Comparison of ENCODE assay signal across 12 cellular contexts in genomic region chr5:93162201-93162654, GRCh38.
A peak's percentile ranks its signal among the peaks of the same experiment; 100 is the strongest.
DNase-seq lines count a peak whose midpoint lies in the region; FAIRE-seq and TF ChIP-seq lines count a peak whose summit lies in the region.
"Had no signal": no experiment of that assay in that cellular context is flagged by ENCODE, and none has a peak within 500 bp of the region (broad histone marks: within the 10 kb centered on the region; RNA-seq: fewer than 3 reads in every experiment).

No MANE protein-coding gene starts in this region.

- H3K27ac ChIP-seq in astrocyte (ENCODE audit: low read depth, low read length): peak overlapping the region; percentile 95
- peak overlapping the region; percentile 50 for H3K27ac ChIP-seq in suprapubic skin
- H3K27ac ChIP-seq in MM.1S (ENCODE audit: low read length): no peak overlapping the region
- H3K27ac ChIP-seq: KMS-11, parathyroid adenoma had no signal

- H3K9ac ChIP-seq in astrocyte (ENCODE audit: low read length) (peak overlapping the region; percentile 78), MM.1S (ENCODE audit: low read length) (no peak overlapping the region)
- H3K9ac ChIP-seq: KMS-11, parathyroid adenoma had no signal

- H3K79me2 ChIP-seq in astrocyte (ENCODE audit: insufficient read depth, low read length): no peaks in the 10 kb centered on the region
- H3K79me2 ChIP-seq in MM.1S (ENCODE audit: low read length): no peaks in the 10 kb centered on the region
- H3K79me2 ChIP-seq: parathyroid adenoma had no signal

- H3K4me3 Mint-ChIP-seq in astrocyte (ENCODE audit: unreplicated experiment): peak overlapping the region; percentile 31
- no peak overlapping the region for H3K4me3 Mint-ChIP-seq in activated T-cell treated with anti-CD3 and anti-CD28 coated beads, Interleukin-2, amount 50 U/mL, for 24 hours

- H3K27me3 ChIP-seq in astrocyte (ENCODE audit: insufficient read depth, low read length) (no peaks in the 10 kb centered on the region), suprapubic skin (no peaks in the 10 kb centered on the region), MM.1S (replicated peaks; ENCODE audit: insufficient read depth, low read length) (no peaks in the 10 kb centered on the region)

- H2AFZ ChIP-seq in astrocyte (ENCODE audit: low read depth, low read length): peak overlapping the region; percentile 53
- no peak overlapping the region for H2AFZ ChIP-seq in MM.1S (ENCODE audit: low read length)
- H2AFZ ChIP-seq: parathyroid adenoma had no signal

- peak; percentile 50 for FAIRE-seq in astrocyte (lab: Jason Lieb, UNC)

- no peaks in the 10 kb centered on the region for H3K9me2 ChIP-seq in MM.1S (replicated peaks; ENCODE audit: insufficient read depth, low read length)

- H3K27ac Mint-ChIP-seq in astrocyte (ENCODE audit: unreplicated experiment): peak overlapping the region; percentile 98
- H3K27ac Mint-ChIP-seq in activated T-cell treated with anti-CD3 and anti-CD28 coated beads, Interleukin-2, amount 50 U/mL, for 24 hours: no peak overlapping the region

- H4K20me1 ChIP-seq in astrocyte (ENCODE audit: insufficient read depth, low read length) (no peaks in the 10 kb centered on the region), MM.1S (ENCODE audit: insufficient read depth, low read length) (no peaks in the 10 kb centered on the region)

- H3K27me3 Mint-ChIP-seq in astrocyte (ENCODE audit: low read depth, unreplicated experiment): no peaks in the 10 kb centered on the region
- H3K27me3 Mint-ChIP-seq in activated T-cell treated with anti-CD3 and anti-CD28 coated beads, Interleukin-2, amount 50 U/mL, for 24 hours: no peaks in the 10 kb centered on the region

- no peaks in the 10 kb centered on the region for H3K36me3 Mint-ChIP-seq in astrocyte (ENCODE audit: low read depth, unreplicated experiment)
- H3K36me3 Mint-ChIP-seq in activated T-cell treated with anti-CD3 and anti-CD28 coated beads, Interleukin-2, amount 50 U/mL, for 24 hours (ENCODE audit: low read depth): no peaks in the 10 kb centered on the region

- no peak for TF ChIP-seq EP300 in suprapubic skin (IDR thresholded peaks at IDR 0.05)

- peaks cover 34% of the 10 kb centered on the region for H3K4me1 Mint-ChIP-seq in astrocyte (ENCODE audit: low read depth, unreplicated experiment)
- no peaks in the 10 kb centered on the region for H3K4me1 Mint-ChIP-seq in activated T-cell treated with anti-CD3 and anti-CD28 coated beads, Interleukin-2, amount 50 U/mL, for 24 hours (ENCODE audit: low read depth)

- no peak for TF ChIP-seq CTCF in astrocyte (IDR thresholded peaks at IDR 0.05; ENCODE audit: insufficient read depth, low read depth, low read length)
- no peak for TF ChIP-seq CTCF in suprapubic skin (IDR thresholded peaks at IDR 0.05)
- no peak for TF ChIP-seq CTCF in MM.1S (IDR thresholded peaks at IDR 0.05; ENCODE audit: low read length)

- H3K4me1 ChIP-seq in astrocyte (ENCODE audit: insufficient read depth, low read length): peaks cover 37% of the 10 kb centered on the region
- peaks cover 27% of the 10 kb centered on the region for H3K4me1 ChIP-seq in suprapubic skin
- H3K4me1 ChIP-seq in MM.1S (ENCODE audit: low read length): no peaks in the 10 kb centered on the region
- H3K4me1 ChIP-seq: parathyroid adenoma had no signal

- peak overlapping the region; percentile 78 for H3K4me2 ChIP-seq in astrocyte (ENCODE audit: low read length)
- H3K4me2 ChIP-seq in MM.1S (ENCODE audit: low read depth, low read length): no peak overlapping the region
- H3K4me2 ChIP-seq: KMS-11 had no signal

- TF ChIP-seq POLR2A in suprapubic skin (IDR thresholded peaks at IDR 0.05): no peak

- H3K4me3 ChIP-seq in astrocyte (ENCODE audit: insufficient read depth, low read depth, low read length): peak overlapping the region; percentile 13
- H3K4me3 ChIP-seq in suprapubic skin: no peak overlapping the region
- no peak overlapping the region for H3K4me3 ChIP-seq in MM.1S (ENCODE audit: low read length)

- H3K9me3 Mint-ChIP-seq in astrocyte (ENCODE audit: unreplicated experiment): peaks cover 3% of the 10 kb centered on the region
- H3K9me3 Mint-ChIP-seq in activated T-cell treated with anti-CD3 and anti-CD28 coated beads, Interleukin-2, amount 50 U/mL, for 24 hours: peaks cover 4% of the 10 kb centered on the region

- no peaks in the 10 kb centered on the region for H3F3A ChIP-seq in MM.1S (ENCODE audit: insufficient read depth, low read length)

- peak; percentile 73 for DNase-seq in M059J (ENCODE audit: low read depth)
- DNase-seq in astrocyte (ENCODE audit: low read depth): peak; percentile 73
- peak; percentile 70 for DNase-seq in islet precursor cell
- DNase-seq in suprapubic skin (ENCODE audit: low spot score in 2 of 2): no peak
- DNase-seq in activated T-cell treated with anti-CD3 and anti-CD28 coated beads, Interleukin-2, amount 50 U/mL, for 24 hours: no peak
- no peak for DNase-seq in HT-29 (ENCODE audit: low spot score)
- no peak for DNase-seq in MM.1S
- DNase-seq: activated T-cell treated with anti-CD3 and anti-CD28 coated beads for 4 hours, H7, SIG-M5 had no signal

- H3K36me3 ChIP-seq in astrocyte (ENCODE audit: insufficient read depth, low read length): no peaks in the 10 kb centered on the region
- no peaks in the 10 kb centered on the region for H3K36me3 ChIP-seq in suprapubic skin
- H3K36me3 ChIP-seq in MM.1S (replicated peaks; ENCODE audit: insufficient read depth, low read length): no peaks in the 10 kb centered on the region

- H3K9me3 ChIP-seq in astrocyte (ENCODE audit: insufficient read depth, low read depth, low read length) (no peaks in the 10 kb centered on the region), suprapubic skin (no peaks in the 10 kb centered on the region), MM.1S (replicated peaks; ENCODE audit: insufficient read depth, low read length) (no peaks in the 10 kb centered on the region)

- 43% methylated on average over 1 of the region's 1 CpG for WGBS in suprapubic skin

Comparison
In these comparisons a context has a peak if more than half of its experiments do, and no peak if none do; other contexts are left out.
1. DNase-seq: peak in M059J (single experiment), astrocyte (single experiment) and islet precursor cell (single experiment); none in suprapubic skin (0 of 2), activated T-cell treated with anti-CD3 and anti-CD28 coated beads, Interleukin-2, amount 50 U/mL, for 24 hours (single experiment), HT-29 (single experiment) and MM.1S (single experiment).